ENCODE assay signal across 2 cellular contexts in the genomic region with DNA sequence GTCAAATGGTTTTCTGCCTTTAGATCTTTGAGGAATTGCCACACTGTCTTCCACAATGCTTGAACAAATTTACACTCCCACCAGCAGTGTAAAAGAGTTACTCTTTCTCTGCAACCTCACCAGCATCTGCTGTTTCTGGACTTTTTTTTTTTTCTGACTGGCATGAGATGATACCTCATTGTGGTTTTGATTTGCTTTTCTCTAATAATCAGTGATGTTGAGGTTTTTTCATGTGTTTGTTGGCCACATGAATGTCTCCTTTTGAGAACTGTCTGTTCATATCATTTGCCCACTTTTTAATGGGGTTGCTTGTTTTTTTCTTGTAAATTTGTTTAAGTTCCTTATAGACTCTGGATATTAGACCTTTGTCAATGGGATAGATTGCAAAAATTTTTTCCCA.
TF ChIP-seq lines count a peak whose summit lies in the region.

No MANE protein-coding gene starts in this region.

TF ChIP-seq in A549, 52 proteins besides CTCF, POLR2A, EP300 and RAD21:
- TF ChIP-seq HOXB5 (CRISPR knock-in tag; IDR thresholded peaks at IDR 0.05) (no peak), HMGXB4 (CRISPR knock-in tag; IDR thresholded peaks at IDR 0.05; ENCODE audit: borderline replicate concordance) (no peak), NFE2L2 (conservative IDR thresholded peaks at IDR 0.05; ENCODE audit: low read length) (no peak), FOXS1 (CRISPR knock-in tag; IDR thresholded peaks at IDR 0.05) (no peak), MAFK (IDR thresholded peaks at IDR 0.05; ENCODE audit: partially characterized antibody) (no peak), MAZ (IDR thresholded peaks at IDR 0.05; ENCODE audit: borderline replicate concordance, low read depth, low read length) (no peak), CEBPB (IDR thresholded peaks at IDR 0.05) (no peak), TP53 (CRISPR knock-in tag; IDR thresholded peaks at IDR 0.05) (no peak), HOXB13 (CRISPR knock-in tag; IDR thresholded peaks at IDR 0.05; ENCODE audit: low read depth) (no peak), MYC (IDR thresholded peaks at IDR 0.05; ENCODE audit: borderline replicate concordance, low read length) (no peak), NR3C1 (IDR thresholded peaks at IDR 0.05) (no peak), KDM5A (IDR thresholded peaks at IDR 0.05) (no peak)

TF ChIP-seq in IMR-90, 13 proteins besides CTCF, POLR2A, EP300 and RAD21:
- TF ChIP-seq, protein P1, sequence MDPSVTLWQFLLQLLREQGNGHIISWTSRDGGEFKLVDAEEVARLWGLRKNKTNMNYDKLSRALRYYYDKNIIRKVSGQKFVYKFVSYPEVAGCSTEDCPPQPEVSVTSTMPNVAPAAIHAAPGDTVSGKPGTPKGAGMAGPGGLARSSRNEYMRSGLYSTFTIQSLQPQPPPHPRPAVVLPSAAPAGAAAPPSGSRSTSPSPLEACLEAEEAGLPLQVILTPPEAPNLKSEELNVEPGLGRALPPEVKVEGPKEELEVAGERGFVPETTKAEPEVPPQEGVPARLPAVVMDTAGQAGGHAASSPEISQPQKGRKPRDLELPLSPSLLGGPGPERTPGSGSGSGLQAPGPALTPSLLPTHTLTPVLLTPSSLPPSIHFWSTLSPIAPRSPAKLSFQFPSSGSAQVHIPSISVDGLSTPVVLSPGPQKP (IDR thresholded peaks at IDR 0.05; ENCODE audit: borderline replicate concordance, low read depth, low read length) = no peak
- TF ChIP-seq BHLHE40 (IDR thresholded peaks at IDR 0.05; ENCODE audit: low read depth, low read length) = no peak
- TF ChIP-seq MAFK (IDR thresholded peaks at IDR 0.05; ENCODE audit: low read depth, low read length) = no peak
- TF ChIP-seq MXI1 (IDR thresholded peaks at IDR 0.05; ENCODE audit: borderline replicate concordance, low read depth, low read length) = no peak
- no peak for TF ChIP-seq SMC3 (IDR thresholded peaks at IDR 0.05; ENCODE audit: low read depth, low read length)
- TF ChIP-seq RFX5 (IDR thresholded peaks at IDR 0.05; ENCODE audit: low read depth, low read length) = no peak
- no peak for TF ChIP-seq CEBPB (IDR thresholded peaks at IDR 0.05; ENCODE audit: low read depth, low read length)
- no peak for TF ChIP-seq FOS (IDR thresholded peaks at IDR 0.05; ENCODE audit: low read depth, low read length)
- no peak for TF ChIP-seq MAZ (IDR thresholded peaks at IDR 0.05; ENCODE audit: borderline replicate concordance, low read depth, low read length)
- TF ChIP-seq NFE2L2 (IDR thresholded peaks at IDR 0.05; ENCODE audit: low read depth, low read length) = no peak
- no peak for TF ChIP-seq CHD1 (IDR thresholded peaks at IDR 0.05; ENCODE audit: low read depth, low read length)
- TF ChIP-seq, protein P2, sequence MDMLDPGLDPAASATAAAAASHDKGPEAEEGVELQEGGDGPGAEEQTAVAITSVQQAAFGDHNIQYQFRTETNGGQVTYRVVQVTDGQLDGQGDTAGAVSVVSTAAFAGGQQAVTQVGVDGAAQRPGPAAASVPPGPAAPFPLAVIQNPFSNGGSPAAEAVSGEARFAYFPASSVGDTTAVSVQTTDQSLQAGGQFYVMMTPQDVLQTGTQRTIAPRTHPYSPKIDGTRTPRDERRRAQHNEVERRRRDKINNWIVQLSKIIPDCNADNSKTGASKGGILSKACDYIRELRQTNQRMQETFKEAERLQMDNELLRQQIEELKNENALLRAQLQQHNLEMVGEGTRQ (IDR thresholded peaks at IDR 0.05; ENCODE audit: low read depth, low read length) = no peak
- no peak for TF ChIP-seq RCOR1 (IDR thresholded peaks at IDR 0.05; ENCODE audit: insufficient replicate concordance, low read length)
